ENCODE assay signal across 9 cellular contexts in genomic region chr7:151091431-151091830, GRCh38. TPM values are rescaled to one million over a fixed set of nuclear protein-coding genes. Genes with fewer than 3 reads are reported as not detected.
A peak's percentile ranks its signal among the peaks of the same experiment; 100 is the strongest.
DNase-seq lines count a peak whose midpoint lies in the region; ATAC-seq and TF ChIP-seq lines count a peak whose summit lies in the region.
"Had no signal": no experiment of that assay in that cellular context is flagged by ENCODE, and none has a peak within 500 bp of the region (broad histone marks: within the 10 kb centered on the region; RNA-seq: fewer than 3 reads in every experiment).

No MANE protein-coding gene starts in this region.

- H3K4me1 ChIP-seq in ascending aorta, result peaks cover 8 to 23% of the 10 kb centered on the region in 2 donors
- H3K4me1 ChIP-seq in right lobe of liver, result peaks cover 0 to 30% (median 14%) of the 10 kb centered on the region in 4 donors
- no peaks in the 10 kb centered on the region for H3K4me1 ChIP-seq in aorta (ENCODE audit: control insufficient read depth in 1 of 2, insufficient read depth in 2 of 2, low read length in 2 of 2)

- H3K9me3 ChIP-seq in ascending aorta (no peaks in the 10 kb centered on the region), right lobe of liver (no peaks in the 10 kb centered on the region), aorta (ENCODE audit: control insufficient read depth, low read length) (no peaks in the 10 kb centered on the region)

- H3K36me3 Mint-ChIP-seq in activated T-helper 17 cell treated with anti-CD3 and anti-CD28 coated beads, Interleukin-2, amount 50 U/mL, for 72 hours (ENCODE audit: low read depth), result peaks cover 12% of the 10 kb centered on the region

- WGBS in right lobe of liver (ENCODE audit: insufficient coverage, low coverage, low lambda C conversion rate, missing lambda C conversion rate), result 69% methylated on average over 3 of the region's 6 CpGs
- 67 to 69% methylated on average over 6 of the region's 6 CpGs for WGBS in aorta, 2 donors

- H3K27ac ChIP-seq in ascending aorta (no peak overlapping the region), right lobe of liver (no peak overlapping the region), aorta (ENCODE audit: low read depth in 1 of 2, low read length in 2 of 2) (no peak overlapping the region)

- H3K4me3 Mint-ChIP-seq in activated T-helper 17 cell treated with anti-CD3 and anti-CD28 coated beads, Interleukin-2, amount 50 U/mL, for 72 hours, result no peak overlapping the region

- TF ChIP-seq CTCF in ascending aorta (IDR thresholded peaks at IDR 0.05) (peak in 2 of 3 experiments; percentile 19 to 20), right lobe of liver (IDR thresholded peaks at IDR 0.05) (peak; percentile 32 to 49 (median 42))

- H3K9me3 Mint-ChIP-seq in activated T-helper 17 cell treated with anti-CD3 and anti-CD28 coated beads, Interleukin-2, amount 50 U/mL, for 72 hours, result no peaks in the 10 kb centered on the region

- ATAC-seq in HG03342 (IDR thresholded peaks at IDR 0.05; ENCODE audit: unreplicated experiment) (peak; percentile 25), right lobe of liver (no peak), aorta (ENCODE audit: low FRiP score) (no peak)
- no peak for ATAC-seq in activated T-helper 17 cell treated with anti-CD3 and anti-CD28 coated beads, Interleukin-2, amount 50 U/mL, for 72 hours (replicated peaks)

- H3K36me3 ChIP-seq in ascending aorta (peaks cover 0 to 4% of the 10 kb centered on the region in 2 donors), right lobe of liver (no peaks in the 10 kb centered on the region), aorta (ENCODE audit: control insufficient read depth in 1 of 2, insufficient read depth in 2 of 2, low read length in 1 of 2) (no peaks in the 10 kb centered on the region)

- H3K27ac Mint-ChIP-seq in activated T-helper 17 cell treated with anti-CD3 and anti-CD28 coated beads, Interleukin-2, amount 50 U/mL, for 72 hours, result no peak overlapping the region

- H3K27me3 ChIP-seq in ascending aorta, result no peaks in the 10 kb centered on the region
- H3K27me3 ChIP-seq in right lobe of liver, result no peaks in the 10 kb centered on the region
- no peaks in the 10 kb centered on the region for H3K27me3 ChIP-seq in aorta (ENCODE audit: control insufficient read depth in 1 of 2, insufficient read depth in 2 of 2, low read length in 1 of 2)

- H3K4me3 ChIP-seq in ascending aorta (no peak overlapping the region), right lobe of liver (no peak overlapping the region), aorta (ENCODE audit: low read length in 2 of 2) (no peak overlapping the region)

- no peak for TF ChIP-seq POLR2A in right lobe of liver (IDR thresholded peaks at IDR 0.05)

- peaks cover 9% of the 10 kb centered on the region for H3K4me1 Mint-ChIP-seq in activated T-helper 17 cell treated with anti-CD3 and anti-CD28 coated beads, Interleukin-2, amount 50 U/mL, for 72 hours

- no peaks in the 10 kb centered on the region for H3K27me3 Mint-ChIP-seq in activated T-helper 17 cell treated with anti-CD3 and anti-CD28 coated beads, Interleukin-2, amount 50 U/mL, for 72 hours

- peak; percentile 15 for DNase-seq in COLO668 (lab: John Stamatoyannopoulos, UW; ENCODE audit: unreplicated experiment)
- no peak for DNase-seq in ascending aorta (ENCODE audit: low spot score in 2 of 2)
- DNase-seq in right lobe of liver, result no peak
- DNase-seq in aorta, result no peak
- DNase-seq in NCI-H2196 treated with DMSO at 0.1 percent for 48 hours (lab: John Stamatoyannopoulos, UW; ENCODE audit: unreplicated experiment), result no peak
- DNase-seq in posterior cingulate gyrus, result no peak
- DNase-seq: activated CD4-positive, CD25-positive, alpha-beta regulatory T cell had no signal

- intact Hi-C loops in ascending aorta (cut with DNase I) (no loop called here), right lobe of liver (cut with DNase I) (no loop called here), aorta (cut with DNase I) (loop anchor here in 1 of 2 donors (2.0 kb wide), 1 partner anchor 17 kb away; no protein-coding TSS in a partner anchor), posterior cingulate gyrus (cut with DNase I) (no loop called here)

RNA-seq across cellular contexts. Expression of gene AGAP3, which starts 5.2 kb away (rescaled TPM):
- 82.6 TPM for total RNA-seq in ascending aorta
- 10 to 100 TPM; 36.3 to 44.3 (median 39.5) TPM for total RNA-seq in right lobe of liver
- 10 to 100 TPM; 45.0 to 58.6 TPM for total RNA-seq in activated T-helper 17 cell treated with anti-CD3 and anti-CD28 coated beads, Interleukin-2, amount 50 U/mL, for 72 hours
- total RNA-seq in aorta, result 100 to 1,000 TPM in 1 of 2 donors, 10 to 100 TPM in 1; 60.6 to 115 TPM
- polyA plus RNA-seq in aorta, result 100 to 1,000 TPM in 1 of 2 donors, 10 to 100 TPM in 1; 21.5 to 105 TPM

RNA-seq across cellular contexts. Expression of gene TMUB1, which starts 8.1 kb away (rescaled TPM):
- total RNA-seq in ascending aorta (143 TPM), right lobe of liver (10 to 100 TPM; 27.7 to 63.1 (median 41.8) TPM), aorta (10 to 100 TPM; 32.7 to 33.9 TPM)
- total RNA-seq in activated T-helper 17 cell treated with anti-CD3 and anti-CD28 coated beads, Interleukin-2, amount 50 U/mL, for 72 hours, result 10 to 100 TPM; 72.7 to 78.4 TPM
- polyA plus RNA-seq in aorta, result 10 to 100 TPM; 19.0 to 72.4 TPM

RNA-seq across cellular contexts. Expression of gene FASTK, which starts 10.8 kb away (rescaled TPM):
- total RNA-seq in ascending aorta, result 121 TPM
- total RNA-seq in right lobe of liver, result 10 to 100 TPM; 33.4 to 48.8 (median 43.9) TPM
- 10 to 100 TPM; 63.3 to 71.1 TPM for total RNA-seq in activated T-helper 17 cell treated with anti-CD3 and anti-CD28 coated beads, Interleukin-2, amount 50 U/mL, for 72 hours
- total RNA-seq in aorta, result 10 to 100 TPM; 45.6 to 56.6 TPM
- 100 to 1,000 TPM in 1 of 2 donors, 10 to 100 TPM in 1; 58.4 to 216 TPM for polyA plus RNA-seq in aorta

RNA-seq across cellular contexts. Expression of gene SLC4A2, which starts 32.0 kb away (rescaled TPM):
- 390 TPM for total RNA-seq in ascending aorta
- 100 to 1,000 TPM in 4 of 6 experiments, 10 to 100 TPM in 2; 74.0 to 140 (median 106) TPM for total RNA-seq in right lobe of liver
- total RNA-seq in activated T-helper 17 cell treated with anti-CD3 and anti-CD28 coated beads, Interleukin-2, amount 50 U/mL, for 72 hours, result 100 to 1,000 TPM; 114 to 135 TPM
- 100 to 1,000 TPM; 118 to 128 TPM for total RNA-seq in aorta
- 100 to 1,000 TPM in 1 of 2 donors, 10 to 100 TPM in 1; 37.1 to 215 TPM for polyA plus RNA-seq in aorta

RNA-seq across cellular contexts. Expression of gene CDK5, which starts 33.7 kb away (rescaled TPM):
- 15.8 TPM for total RNA-seq in ascending aorta
- 1 to 10 TPM; 5.0 to 9.6 (median 6.1) TPM for total RNA-seq in right lobe of liver
- 10 to 100 TPM in 1 of 2 donors, 1 to 10 TPM in 1; 9.0 to 23.4 TPM for total RNA-seq in activated T-helper 17 cell treated with anti-CD3 and anti-CD28 coated beads, Interleukin-2, amount 50 U/mL, for 72 hours
- total RNA-seq in aorta, result 1 to 10 TPM; 4.1 to 6.6 TPM
- polyA plus RNA-seq in aorta, result 1 to 10 TPM; 6.0 to 8.9 TPM
